ENCODE assay signal across 9 cellular contexts in the genomic region with DNA sequence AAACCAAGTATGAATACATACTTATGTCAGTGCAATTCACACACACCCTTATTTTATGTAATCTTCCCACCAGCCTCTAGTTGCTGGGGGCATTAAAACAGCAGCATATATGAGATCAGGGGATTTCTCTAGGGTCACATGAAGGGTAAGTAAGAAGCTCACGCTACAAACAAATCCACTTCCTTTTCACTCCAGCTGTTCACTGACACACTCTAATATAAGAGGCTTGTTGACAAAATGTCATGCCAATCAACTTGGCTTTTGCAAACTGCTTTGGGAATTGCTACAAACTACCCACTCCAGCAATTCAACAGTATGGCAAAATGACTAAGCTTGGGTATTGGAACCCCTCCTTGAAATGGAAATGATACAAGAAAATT. TPM values are rescaled to one million over a fixed set of nuclear protein-coding genes. Genes with fewer than 3 reads are reported as not detected.
DNase-seq lines count a peak whose midpoint lies in the region; ATAC-seq and TF ChIP-seq lines count a peak whose summit lies in the region.
"Had no signal": no experiment of that assay in that cellular context is flagged by ENCODE, and none has a peak within 500 bp of the region (broad histone marks: within the 10 kb centered on the region; RNA-seq: fewer than 3 reads in every experiment).

No MANE protein-coding gene starts in this region.

- H3K4ac ChIP-seq in neuronal stem cell (ENCODE audit: low read length) = no peak overlapping the region

- no peaks in the 10 kb centered on the region for H3K79me1 ChIP-seq in neuronal stem cell (ENCODE audit: low read depth, low read length)

- peaks cover 0 to 11% (median 4%) of the 10 kb centered on the region in 11 experiments; a peak in 11 of 22 replicates for H3K36me3 ChIP-seq in BLaER1 treated with 17β-estradiol and CSF1 and Interleukin-3, amounts not matched to agents 10 nM and 100 nM
- H3K36me3 ChIP-seq in SU-DHL-6 (ENCODE audit: low read length) = no peaks in the 10 kb centered on the region
- H3K36me3 ChIP-seq in neural cell (ENCODE audit: insufficient read depth, low read length) = no peaks in the 10 kb centered on the region
- peaks cover 0 to 14% of the 10 kb centered on the region in 2 donors for H3K36me3 ChIP-seq in neuronal stem cell (replicated peaks in 1 of 2; ENCODE audit: control insufficient read depth in 2 of 2, insufficient read depth in 2 of 2, low read length in 2 of 2)

- no peak overlapping the region for H3K14ac ChIP-seq in neuronal stem cell (ENCODE audit: low read length)

- no CpG with 5 or more reads among the region's 1 CpG for WGBS in neuronal stem cell (ENCODE audit: extremely low coverage in 2 of 2, insufficient read length in 2 of 2, insufficient replicate concordance in 1 of 2), 2 donors

- TF ChIP-seq CTCF in SU-DHL-6 (IDR thresholded peaks at IDR 0.05; ENCODE audit: insufficient read depth, low read length, poor library complexity, severe bottlenecking) (no peak), neural cell (IDR thresholded peaks at IDR 0.05; ENCODE audit: poor library complexity, severe bottlenecking) (no peak)

- peaks cover 38 to 89% (median 69%) of the 10 kb centered on the region in 10 experiments for H3K4me1 ChIP-seq in BLaER1 treated with 17β-estradiol and CSF1 and Interleukin-3, amounts not matched to agents 10 nM and 100 nM
- peaks cover 0 to 3% of the 10 kb centered on the region in 2 donors for H3K4me1 ChIP-seq in neuronal stem cell (ENCODE audit: control insufficient read depth in 2 of 2, insufficient read depth in 1 of 2, low read depth in 1 of 2, low read length in 2 of 2)

- H4K20me1 ChIP-seq in BLaER1 treated with 17β-estradiol and CSF1 and Interleukin-3, amounts not matched to agents 10 nM and 100 nM = peaks cover 0 to 61% (median 27%) of the 10 kb centered on the region in 11 experiments; a peak in 11 of 22 replicates
- H4K20me1 ChIP-seq in SU-DHL-6 (ENCODE audit: low read depth, low read length) = 0 out of 2 replicates have a peak, but pooled peaks cover 4% of the 10 kb centered on the region
- H4K20me1 ChIP-seq in neural cell (ENCODE audit: insufficient read depth) = no peaks in the 10 kb centered on the region

- H3K27ac ChIP-seq in BLaER1 treated with 17β-estradiol and CSF1 and Interleukin-3, amounts not matched to agents 10 nM and 100 nM = peak overlapping the region; percentile 41 to 71 (median 59); a peak in 20 of 22 replicates
- H3K27ac ChIP-seq in SU-DHL-6 (ENCODE audit: low read depth, low read length) (peak overlapping the region; percentile 35), neural cell (ENCODE audit: low read length) (no peak overlapping the region), neuronal stem cell (replicated peaks; ENCODE audit: low read length) (no peak overlapping the region)

- no peak overlapping the region for H3K23ac ChIP-seq in neuronal stem cell (ENCODE audit: low read depth, low read length, poor library complexity)

- H2BK15ac ChIP-seq in neuronal stem cell (ENCODE audit: low read length) = no peak overlapping the region

- H2AK5ac ChIP-seq in neuronal stem cell (ENCODE audit: low read depth, low read length) = no peak overlapping the region

- peak overlapping the region in 3 of 11 experiments; percentile 3 to 42 (median 9); a peak in 3 of 22 replicates for H3K9ac ChIP-seq in BLaER1 treated with 17β-estradiol and CSF1 and Interleukin-3, amounts not matched to agents 10 nM and 100 nM
- H3K9ac ChIP-seq in SU-DHL-6 (ENCODE audit: low read length) (no peak overlapping the region), neural cell (ENCODE audit: low read length) (no peak overlapping the region), neuronal stem cell (ENCODE audit: low read depth, low read length, poor library complexity) (no peak overlapping the region)

- H3K18ac ChIP-seq in neuronal stem cell (ENCODE audit: low read length) = no peak overlapping the region

- H3K9me3 ChIP-seq in BLaER1 treated with 17β-estradiol and CSF1 and Interleukin-3, amounts not matched to agents 10 nM and 100 nM (replicated peaks in 1 of 11) = no peaks in the 10 kb centered on the region
- H3K9me3 ChIP-seq in SU-DHL-6 (ENCODE audit: insufficient read depth, low read length) (no peaks in the 10 kb centered on the region), neural cell (ENCODE audit: low read length) (no peaks in the 10 kb centered on the region), neuronal stem cell (replicated peaks in 1 of 2; ENCODE audit: control insufficient read depth in 2 of 2, insufficient read depth in 1 of 2, low read depth in 1 of 2, low read length in 2 of 2) (no peaks in the 10 kb centered on the region)

- H3F3A ChIP-seq in SU-DHL-6 (ENCODE audit: insufficient read depth) (peaks cover 11% of the 10 kb centered on the region; the same call in 1 of the 2 replicates), neural cell (ENCODE audit: insufficient read depth, low read length, poor library complexity, severe bottlenecking) (no peaks in the 10 kb centered on the region)

- H3K4me2 ChIP-seq in BLaER1 treated with 17β-estradiol and CSF1 and Interleukin-3, amounts not matched to agents 10 nM and 100 nM = peak overlapping the region; percentile 53 to 76 (median 66)
- peak overlapping the region; percentile 45 for H3K4me2 ChIP-seq in SU-DHL-6 (ENCODE audit: low read depth, low read length, poor library complexity, severe bottlenecking)
- no peak overlapping the region for H3K4me2 ChIP-seq in neural cell (ENCODE audit: low read length)
- H3K4me2 ChIP-seq in neuronal stem cell (ENCODE audit: insufficient read depth, low read length, poor library complexity, severe bottlenecking) = no peak overlapping the region

- H2BK12ac ChIP-seq in neuronal stem cell (ENCODE audit: low read length) = no peak overlapping the region

- no peaks in the 10 kb centered on the region for H3K27me3 ChIP-seq in BLaER1 treated with 17β-estradiol and CSF1 and Interleukin-3, amounts not matched to agents 10 nM and 100 nM
- no peaks in the 10 kb centered on the region for H3K27me3 ChIP-seq in SU-DHL-6 (ENCODE audit: low read length)
- H3K27me3 ChIP-seq in neural cell (ENCODE audit: insufficient read depth, low read depth, low read length) = no peaks in the 10 kb centered on the region
- no peaks in the 10 kb centered on the region for H3K27me3 ChIP-seq in neuronal stem cell (ENCODE audit: control insufficient read depth in 3 of 3, insufficient read depth in 3 of 3, low read depth in 1 of 3, low read length in 3 of 3)

- no peak overlapping the region for H4K91ac ChIP-seq in neuronal stem cell (ENCODE audit: low read depth, low read length, poor library complexity)

- peak; percentile 79 for TF ChIP-seq EP300 in neural cell (conservative IDR thresholded peaks at IDR 0.05; ENCODE audit: poor library complexity, severe bottlenecking)

- no peak overlapping the region for H2AFZ ChIP-seq in SU-DHL-6 (ENCODE audit: low read depth, low read length, severe bottlenecking)
- no peak overlapping the region for H2AFZ ChIP-seq in neural cell (ENCODE audit: low read depth, low read length)
- H2AFZ ChIP-seq in neuronal stem cell (ENCODE audit: low read length) = no peak overlapping the region

- ATAC-seq in GM18873 (IDR thresholded peaks at IDR 0.05; ENCODE audit: low FRiP score, unreplicated experiment) (peak; percentile 94), HG03095 (IDR thresholded peaks at IDR 0.05; ENCODE audit: unreplicated experiment) (peak; percentile 93)

- no peak overlapping the region for H3K4me3 ChIP-seq in BLaER1 treated with 17β-estradiol and CSF1 and Interleukin-3, amounts not matched to agents 10 nM and 100 nM
- H3K4me3 ChIP-seq in SU-DHL-6 (ENCODE audit: insufficient read depth, low read length, poor library complexity, severe bottlenecking) (no peak overlapping the region), neural cell (ENCODE audit: low read length) (no peak overlapping the region), neuronal stem cell (ENCODE audit: low read length in 2 of 2) (no peak overlapping the region)

- no peak overlapping the region for H4K8ac ChIP-seq in neuronal stem cell (ENCODE audit: low read depth, low read length)

- TF ChIP-seq RAD21 in neural cell (conservative IDR thresholded peaks at IDR 0.05) = no peak

- H3K9me2 ChIP-seq in SU-DHL-6 (replicated peaks; ENCODE audit: insufficient read depth, low read length) = no peaks in the 10 kb centered on the region
- no peaks in the 10 kb centered on the region for H3K9me2 ChIP-seq in neural cell (ENCODE audit: insufficient read depth, low read length)

- no peak for DNase-seq in cerebellar cortex (ENCODE audit: low spot score)
- DNase-seq in NCI-H187 treated with DMSO at 0.1 percent for 48 hours (lab: John Stamatoyannopoulos, UW) = no peak
- DNase-seq in neuronal stem cell (ENCODE audit: low spot score) = no peak

- no peak overlapping the region for H2BK120ac ChIP-seq in neuronal stem cell (ENCODE audit: low read depth, low read length)

- H2BK5ac ChIP-seq in neuronal stem cell (ENCODE audit: low read length) = no peak overlapping the region

- H3K79me2 ChIP-seq in SU-DHL-6 (ENCODE audit: insufficient read depth, low read length) (peaks cover 75% of the 10 kb centered on the region), neural cell (replicated peaks; ENCODE audit: insufficient read depth, low read length) (peaks cover 48% of the 10 kb centered on the region)

TF ChIP-seq in neural cell, 6 proteins besides CTCF, POLR2A, EP300 and RAD21:
- TF ChIP-seq POLR2AphosphoS5 (IDR thresholded peaks at IDR 0.05) (peak; percentile 62), TAF1 (IDR thresholded peaks at IDR 0.05; ENCODE audit: low read depth) (no peak), SMC3 (conservative IDR thresholded peaks at IDR 0.05; ENCODE audit: poor library complexity) (no peak)

RNA-seq across cellular contexts. Expression of gene FAM3C, which starts 10.3 kb away (rescaled TPM):
- 61.8 and 64.3 TPM in 2 replicates for polyA plus RNA-seq in neural cell
- 46.3 and 64.0 TPM in 2 replicates for polyA minus RNA-seq in neural cell
- 39.6 TPM for polyA plus RNA-seq in neuronal stem cell (2013, experiment 1 of 2)
- 40.5 TPM for polyA plus RNA-seq in neuronal stem cell (2013, experiment 2 of 2)

RNA-seq across cellular contexts. Expression of gene WNT16, which starts 57.0 kb away (rescaled TPM):
- polyA plus RNA-seq in neural cell = not detected in 2 replicates
- polyA minus RNA-seq in neural cell = not detected in 2 replicates
- polyA plus RNA-seq in neuronal stem cell (2013, experiment 1 of 2) = 0.04 TPM
- polyA plus RNA-seq in neuronal stem cell (2013, experiment 2 of 2) = 0.06 TPM
- polyA plus RNA-seq: adipose tissue had no signal

Comparison
In these comparisons a context has a peak if more than half of its experiments do, and no peak if none do; other contexts are left out.
1. H3K27ac ChIP-seq: peak in BLaER1 treated with 17β-estradiol and CSF1 and Interleukin-3, amounts not matched to agents 10 nM and 100 nM (11 of 11) and SU-DHL-6 (single experiment); none in neural cell (single experiment) and neuronal stem cell (single experiment).
2. H3K4me2 ChIP-seq: peak in BLaER1 treated with 17β-estradiol and CSF1 and Interleukin-3, amounts not matched to agents 10 nM and 100 nM (11 of 11) and SU-DHL-6 (single experiment); none in neural cell (single experiment) and neuronal stem cell (single experiment).